Comparison of ENCODE assay signal across 19 cellular contexts in genomic region chr10:49395741-49396665, GRCh38. TPM values are rescaled to one million over a fixed set of nuclear protein-coding genes. Genes with fewer than 3 reads are reported as not detected.
DNase-seq lines count a peak whose midpoint lies in the region; ATAC-seq, FAIRE-seq and TF ChIP-seq lines count a peak whose summit lies in the region.
"Had no signal": no experiment of that assay in that cellular context is flagged by ENCODE, and none has a peak within 500 bp of the region (broad histone marks: within the 10 kb centered on the region; RNA-seq: fewer than 3 reads in every experiment).

DRGX (minus strand) TSS chr10:49396089; CDS start chr10:49395440, 649 bp downstream.

- no peaks in the 10 kb centered on the region for H3K4me1 ChIP-seq in hepatocyte (ENCODE audit: insufficient read depth)
- H3K4me1 ChIP-seq in psoas muscle, result peaks cover 19% of the 10 kb centered on the region

- TF ChIP-seq CTCF in hepatocyte (IDR thresholded peaks at IDR 0.05; ENCODE audit: poor library complexity), result no peak
- TF ChIP-seq CTCF in psoas muscle (IDR thresholded peaks at IDR 0.05), result no peak
- no peak for TF ChIP-seq CTCF in GM13976 (IDR thresholded peaks at IDR 0.05; ENCODE audit: borderline replicate concordance, control extremely low read depth, extremely low read depth, insufficient read depth, missing control alignments)

- H3K27me3 ChIP-seq in hepatocyte (peaks cover 99% of the 10 kb centered on the region), psoas muscle (ENCODE audit: insufficient read depth in 3 of 3, low read length in 2 of 3) (peaks cover 0 to 92% (median 24%) of the 10 kb centered on the region in 3 donors)

- no peak for FAIRE-seq in HTR-8/SVneo (lab: Jason Lieb, UNC)
- FAIRE-seq: colon, kidney had no signal

- WGBS in hepatocyte (ENCODE audit: low lambda C conversion rate, missing lambda C conversion rate), result 4% methylated on average over 63 of the region's 63 CpGs
- 3 to 4% (median 4%) methylated on average over 62 to 63 of the region's 63 CpGs for WGBS in psoas muscle, 3 donors

- peak within 1 kb of the TSS; percentile 49 for H3K4me2 ChIP-seq in hepatocyte

- no peaks in the 10 kb centered on the region for H3K79me2 ChIP-seq in hepatocyte

- in situ Hi-C loops in GM13976 (cut with MboI; ENCODE audit: low sequenced_read_pairs, unreplicated experiment), result no loop called here

- ATAC-seq in psoas muscle, result no peak

- H3K9me2 ChIP-seq in hepatocyte (replicated peaks; ENCODE audit: insufficient read depth), result no peaks in the 10 kb centered on the region

- H3K27ac ChIP-seq in hepatocyte (no peak within 1 kb of the TSS), psoas muscle (no peak within 1 kb of the TSS)
- H3K27ac ChIP-seq: 22Rv1, spleen, upper lobe of left lung, VCaP had no signal

- no peaks in the 10 kb centered on the region for H4K20me1 ChIP-seq in hepatocyte (ENCODE audit: insufficient read depth, poor library complexity, severe bottlenecking)

- H3K4me3 ChIP-seq in hepatocyte (no peak within 1 kb of the TSS), psoas muscle (peak within 1 kb of the TSS; percentile 30)
- H3K4me3 ChIP-seq: adrenal gland had no signal

- DNase-seq in DMS 273 (lab: John Stamatoyannopoulos, UW; ENCODE audit: unreplicated experiment) (peak; percentile 40), DMS 273 treated with DMSO at 0.1 percent for 48 hours (lab: John Stamatoyannopoulos, UW) (no peak), NCI-H69 (lab: John Stamatoyannopoulos, UW) (peak; percentile 38), hepatocyte (ENCODE audit: low spot score) (no peak), psoas muscle (no peak), GM13976 (ENCODE audit: low spot score) (no peak), HTR-8/SVneo (ENCODE audit: insufficient read length, low spot score) (no peak), H4 (ENCODE audit: low spot score) (no peak)
- DNase-seq: activated CD8-positive, alpha-beta memory T cell treated with anti-CD3 and anti-CD28 coated beads, Interleukin-2, amount 50 U/mL, for 4 hours; naive B cell; NCI-H1048; spleen had no signal

- intact Hi-C loops in psoas muscle (cut with DNase I), result loop anchor here in 1 of 2 donors (10.0 kb wide), 1 partner anchor 171 kb away; no protein-coding TSS in a partner anchor

- H2AFZ ChIP-seq in hepatocyte, result no peak within 1 kb of the TSS

- H3K36me3 ChIP-seq in hepatocyte (replicated peaks; ENCODE audit: insufficient read depth, low read depth) (no peaks in the 10 kb centered on the region), psoas muscle (ENCODE audit: insufficient read depth in 1 of 2, low read depth in 1 of 2) (no peaks in the 10 kb centered on the region)
- H3K36me3 ChIP-seq: adrenal gland, spleen, upper lobe of left lung had no signal

- H3K9me3 ChIP-seq in hepatocyte (ENCODE audit: low read depth), result no peaks in the 10 kb centered on the region
- no peaks in the 10 kb centered on the region for H3K9me3 ChIP-seq in psoas muscle
- H3K9me3 ChIP-seq: adrenal gland, spleen, upper lobe of left lung had no signal

RNA-seq across cellular contexts. Expression of gene DRGX, which starts in this region (rescaled TPM):
- total RNA-seq in hepatocyte, result not detected in 2 replicates
- polyA plus RNA-seq in hepatocyte, result not detected in 2 replicates
- not detected for total RNA-seq in psoas muscle
- polyA plus RNA-seq in psoas muscle, result under 1 TPM in 1 of 3 donors, not detected in 2; 0.04 TPM
- not detected in 2 replicates for total RNA-seq in H4 (2014; rRNA removed; shearing (Covaris generic))
- total RNA-seq: kidney, SK-MEL-5, spleen had no signal

Comparison
In these comparisons a context has a peak if more than half of its experiments do, and no peak if none do; other contexts are left out.
1. DNase-seq: peak in DMS 273 (single experiment) and NCI-H69 (single experiment); none in DMS 273 treated with DMSO at 0.1 percent for 48 hours (single experiment), hepatocyte (single experiment), psoas muscle (0 of 2), GM13976 (single experiment), HTR-8/SVneo (single experiment) and H4 (single experiment).